19 cellular contexts compared by ENCODE assay signal in genomic region chr20:63096681-63097335, GRCh38.
DNase-seq lines count a peak whose midpoint lies in the region; ATAC-seq and TF ChIP-seq lines count a peak whose summit lies in the region.
"Had no signal": no experiment of that assay in that cellular context is flagged by ENCODE, and none has a peak within 500 bp of the region (broad histone marks: within the 10 kb centered on the region; RNA-seq: fewer than 3 reads in every experiment).

No MANE protein-coding gene starts in this region.

- TF ChIP-seq CTCF in WTC11 (IDR thresholded peaks at IDR 0.05) (no peak), sigmoid colon (IDR thresholded peaks at IDR 0.05) (no peak)

- H3K4me3 ChIP-seq in sigmoid colon, result no peak overlapping the region
- H3K4me3 ChIP-seq: gastrocnemius medialis, GM12878, lung, SJCRH30 had no signal

- peaks cover 0 to 81% (median 37%) of the 10 kb centered on the region in 3 donors for H3K27me3 ChIP-seq in sigmoid colon

- no peak for TF ChIP-seq POLR2A in sigmoid colon (IDR thresholded peaks at IDR 0.05)

- no peak for DNase-seq in activated CD8-positive, alpha-beta memory T cell treated with anti-CD3 and anti-CD28 coated beads, Interleukin-2, amount 10 ng/mL, durations not matched to agents 7 days and 5 days
- no peak for DNase-seq in activated CD8-positive, alpha-beta memory T cell treated with anti-CD3 and anti-CD28 coated beads for 24 hours
- DNase-seq in WTC11 (ENCODE audit: low spot score) (peak; percentile 8), left colon (peak in 1 of 2 donors; percentile 15), sigmoid colon (peak; percentile 37)
- DNase-seq in activated CD4-positive, alpha-beta T cell treated with anti-CD3 and anti-CD28 coated beads, Interleukin-2, amount 50 U/mL, for 4 hours, result no peak
- DNase-seq: 8988T, GF-D8, naive B cell, NCI-H187 treated with DMSO at 0.1 percent for 48 hours had no signal

- H3K36me3 Mint-ChIP-seq in activated CD8-positive, alpha-beta memory T cell treated with anti-CD3 and anti-CD28 coated beads, Interleukin-2, amount 10 ng/mL, durations not matched to agents 7 days and 5 days, result no peaks in the 10 kb centered on the region
- H3K36me3 Mint-ChIP-seq in WTC11, result no peaks in the 10 kb centered on the region
- H3K36me3 Mint-ChIP-seq: activated naive CD8-positive, alpha-beta T cell; naive B cell had no signal

- no peak overlapping the region for H3K27ac ChIP-seq in sigmoid colon
- H3K27ac ChIP-seq: gastrocnemius medialis, SJCRH30 had no signal

- no peak overlapping the region for H3K27ac Mint-ChIP-seq in activated CD8-positive, alpha-beta memory T cell treated with anti-CD3 and anti-CD28 coated beads, Interleukin-2, amount 10 ng/mL, durations not matched to agents 7 days and 5 days
- no peak overlapping the region for H3K27ac Mint-ChIP-seq in WTC11
- H3K27ac Mint-ChIP-seq: activated naive CD8-positive, alpha-beta T cell; dendritic cell treated with granulocyte-macrophage colony-stimulating factor and Interleukin-4, amounts not matched to agents 40 ng/mL and 50 ng/mL, for 4 days; naive B cell; T-helper 1 cell treated with Interleukin-12 subunit alpha and Interleukin-12 subunit beta and Interleukin-4 antibody, amounts not matched to agents 30 μg/mL and 1 μg/mL, for 36 hours had no signal

- peaks cover 0 to 2% (median 0%) of the 10 kb centered on the region in 4 donors for H3K4me1 ChIP-seq in sigmoid colon
- H3K4me1 ChIP-seq: gastrocnemius medialis, SJCRH30 had no signal

- H3K9me3 Mint-ChIP-seq in activated CD8-positive, alpha-beta memory T cell treated with anti-CD3 and anti-CD28 coated beads, Interleukin-2, amount 10 ng/mL, durations not matched to agents 7 days and 5 days (ENCODE audit: low read depth), result no peaks in the 10 kb centered on the region
- H3K9me3 Mint-ChIP-seq in WTC11, result no peaks in the 10 kb centered on the region
- H3K9me3 Mint-ChIP-seq: dendritic cell treated with granulocyte-macrophage colony-stimulating factor and Interleukin-4, amounts not matched to agents 40 ng/mL and 50 ng/mL, for 4 days; T-helper 1 cell treated with Interleukin-12 subunit alpha and Interleukin-12 subunit beta and Interleukin-4 antibody, amounts not matched to agents 30 μg/mL and 1 μg/mL, for 36 hours had no signal

- intact Hi-C loops in left colon (cut with DNase I, micrococcal nuclease) (no loop called here), sigmoid colon (cut with DNase I) (no loop called here)

- H3K4me1 Mint-ChIP-seq in activated CD8-positive, alpha-beta memory T cell treated with anti-CD3 and anti-CD28 coated beads, Interleukin-2, amount 10 ng/mL, durations not matched to agents 7 days and 5 days, result peaks cover 3% of the 10 kb centered on the region
- peaks cover 5% of the 10 kb centered on the region; the same call in 1 of the 2 replicates for H3K4me1 Mint-ChIP-seq in WTC11

- POLR2A ChIA-PET in WTC11 (lab: Charles Lee), result interaction anchor here (0.6 kb wide), 1 partner anchor 570 kb away, joined by 5 read pairs; no protein-coding TSS in a partner anchor

- no peak for TF ChIP-seq EP300 in sigmoid colon (IDR thresholded peaks at IDR 0.05)

- no peaks in the 10 kb centered on the region for H3K9me3 ChIP-seq in sigmoid colon
- H3K9me3 ChIP-seq: gastrocnemius medialis, SJCRH30 had no signal

- CTCF ChIA-PET in activated CD8-positive, alpha-beta memory T cell treated with anti-CD3 and anti-CD28 coated beads, Interleukin-2, amount 10 ng/mL, durations not matched to agents 7 days and 5 days (lab: Charles Lee), result no interaction called here
- CTCF ChIA-PET in WTC11 (lab: Charles Lee), result no interaction called here

- H3K4me3 Mint-ChIP-seq in activated CD8-positive, alpha-beta memory T cell treated with anti-CD3 and anti-CD28 coated beads, Interleukin-2, amount 10 ng/mL, durations not matched to agents 7 days and 5 days, result no peak overlapping the region
- H3K4me3 Mint-ChIP-seq in WTC11, result no peak overlapping the region
- H3K4me3 Mint-ChIP-seq: activated naive CD8-positive, alpha-beta T cell; dendritic cell treated with granulocyte-macrophage colony-stimulating factor and Interleukin-4, amounts not matched to agents 40 ng/mL and 50 ng/mL, for 4 days; naive B cell; T-helper 1 cell treated with Interleukin-12 subunit alpha and Interleukin-12 subunit beta and Interleukin-4 antibody, amounts not matched to agents 30 μg/mL and 1 μg/mL, for 36 hours had no signal

- no peaks in the 10 kb centered on the region for H3K27me3 Mint-ChIP-seq in activated CD8-positive, alpha-beta memory T cell treated with anti-CD3 and anti-CD28 coated beads, Interleukin-2, amount 10 ng/mL, durations not matched to agents 7 days and 5 days
- H3K27me3 Mint-ChIP-seq in WTC11 (ENCODE audit: low read depth), result no peaks in the 10 kb centered on the region; the same call in 1 of the 2 replicates

- WGBS in sigmoid colon, 2 donors, result 72 to 80% methylated on average over 13 of the region's 13 CpGs

- H3K36me3 ChIP-seq in sigmoid colon, result no peaks in the 10 kb centered on the region
- H3K36me3 ChIP-seq: gastrocnemius medialis, SJCRH30 had no signal

- peak; percentile 39 for ATAC-seq in activated CD8-positive, alpha-beta memory T cell treated with anti-CD3 and anti-CD28 coated beads, Interleukin-2, amount 10 ng/mL, durations not matched to agents 7 days and 5 days
- no peak for ATAC-seq in WTC11
- ATAC-seq in left colon, result peak; percentile 4
- no peak for ATAC-seq in GM21423 (IDR thresholded peaks at IDR 0.05; ENCODE audit: unreplicated experiment)
- no peak for ATAC-seq in GM18870 (IDR thresholded peaks at IDR 0.05; ENCODE audit: unreplicated experiment)
- ATAC-seq: gastrocnemius medialis, GM12878 had no signal

TF ChIP-seq in WTC11, 78 proteins besides CTCF, POLR2A, EP300 and RAD21:
- TF ChIP-seq ZNF396 (CRISPR knock-in tag; IDR thresholded peaks at IDR 0.05; ENCODE audit: borderline replicate concordance), result no peak
- no peak for TF ChIP-seq ZNF121 (CRISPR knock-in tag; IDR thresholded peaks at IDR 0.05)
- no peak for TF ChIP-seq FOXK1 (CRISPR knock-in tag; IDR thresholded peaks at IDR 0.05)
- no peak for TF ChIP-seq ATF2 (CRISPR knock-in tag; IDR thresholded peaks at IDR 0.05; ENCODE audit: borderline replicate concordance, low read depth)
- no peak for TF ChIP-seq TP53 (CRISPR knock-in tag; IDR thresholded peaks at IDR 0.05)
- TF ChIP-seq OVOL2 (CRISPR knock-in tag; IDR thresholded peaks at IDR 0.05; ENCODE audit: borderline replicate concordance), result no peak
- TF ChIP-seq NR2C2 (CRISPR knock-in tag; IDR thresholded peaks at IDR 0.05), result no peak
- no peak for TF ChIP-seq ZSCAN18 (CRISPR knock-in tag; IDR thresholded peaks at IDR 0.05)

Comparison
In these comparisons a context has a peak if more than half of its experiments do, and no peak if none do; other contexts are left out.
1. ATAC-seq: peak in activated CD8-positive, alpha-beta memory T cell treated with anti-CD3 and anti-CD28 coated beads, Interleukin-2, amount 10 ng/mL, durations not matched to agents 7 days and 5 days (single experiment) and left colon (single experiment); none in WTC11 (single experiment), GM21423 (single experiment) and GM18870 (single experiment).
2. DNase-seq: peak in WTC11 (single experiment) and sigmoid colon (single experiment); none in activated CD8-positive, alpha-beta memory T cell treated with anti-CD3 and anti-CD28 coated beads, Interleukin-2, amount 10 ng/mL, durations not matched to agents 7 days and 5 days (single experiment), activated CD8-positive, alpha-beta memory T cell treated with anti-CD3 and anti-CD28 coated beads for 24 hours (single experiment) and activated CD4-positive, alpha-beta T cell treated with anti-CD3 and anti-CD28 coated beads, Interleukin-2, amount 50 U/mL, for 4 hours (0 of 2).